Comparison of ENCODE assay signal across 22 cellular contexts in the genomic region with DNA sequence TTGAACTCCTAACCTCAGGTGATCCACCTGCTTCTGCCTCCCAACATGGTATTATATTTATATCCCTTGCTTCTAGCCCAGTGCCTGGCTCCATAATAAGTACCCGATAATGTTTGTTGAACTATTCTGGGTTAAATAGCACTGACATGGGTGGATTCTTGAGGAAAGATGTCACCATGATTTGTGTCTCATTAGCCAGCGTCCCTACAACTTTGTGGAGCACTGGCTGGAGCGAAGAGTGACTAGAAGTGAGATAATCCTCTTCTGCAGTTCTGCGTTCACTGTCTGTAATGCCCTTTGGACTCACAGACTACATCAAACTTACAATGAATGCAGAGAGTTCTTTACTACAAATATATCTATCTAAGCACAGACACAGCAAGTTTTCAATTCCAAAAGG.
"Had no signal": no experiment of that assay in that cellular context is flagged by ENCODE, and none has a peak within 500 bp of the region (broad histone marks: within the 10 kb centered on the region; RNA-seq: fewer than 3 reads in every experiment).

No MANE protein-coding gene starts in this region.

- H3K36me3 ChIP-seq: left ventricle myocardium inferior, ovary, prostate gland, tibial artery had no signal

- H3K27ac Mint-ChIP-seq: activated CD4-positive, alpha-beta T cell treated with anti-CD3 and anti-CD28 coated beads, Interleukin-2, amount 10 ng/mL, durations not matched to agents 7 days and 5 days; activated CD8-positive, alpha-beta T cell treated with anti-CD3 and anti-CD28 coated beads, Interleukin-2, amount 10 ng/mL, durations not matched to agents 7 days and 5 days; activated naive CD4-positive, alpha-beta T cell treated with anti-CD3 and anti-CD28 coated beads, Interleukin-2, amount 50 U/mL, for 24 hours; natural killer cell treated with Interleukin-12 subunit alpha and Interleukin-12 subunit beta and Interleukin-15 and Interleukin-18, amount 100 ng/mL, for 72 hours; stimulated activated naive CD8-positive, alpha-beta T cell treated with anti-CD3 and anti-CD28 coated beads, Interleukin-15, Interleukin-2, amounts not matched to agents 100 ng/mL and 50 ng/mL, for 24 hours; T-helper 17 cell had no signal

- H3K27me3 Mint-ChIP-seq: brain had no signal

- H3K4me1 Mint-ChIP-seq: activated CD4-positive, alpha-beta T cell treated with anti-CD3 and anti-CD28 coated beads, Interleukin-2, amount 10 ng/mL, durations not matched to agents 7 days and 5 days; activated naive CD4-positive, alpha-beta T cell treated with anti-CD3 and anti-CD28 coated beads, Interleukin-2, amount 50 U/mL, for 24 hours had no signal

- H3K9me3 Mint-ChIP-seq: activated CD4-positive, alpha-beta T cell treated with anti-CD3 and anti-CD28 coated beads, Interleukin-2, amount 10 ng/mL, durations not matched to agents 7 days and 5 days; activated naive CD4-positive, alpha-beta T cell treated with anti-CD3 and anti-CD28 coated beads, Interleukin-2, amount 50 U/mL, for 24 hours; natural killer cell treated with Interleukin-12 subunit alpha and Interleukin-12 subunit beta and Interleukin-15 and Interleukin-18, amount 100 ng/mL, for 72 hours; stimulated activated naive CD8-positive, alpha-beta T cell treated with anti-CD3 and anti-CD28 coated beads, Interleukin-15, Interleukin-2, amounts not matched to agents 100 ng/mL and 50 ng/mL, for 24 hours had no signal

- H3K4me3 ChIP-seq: left ventricle myocardium inferior, ovary, prostate gland, tibial artery had no signal

- H3K27me3 ChIP-seq: ovary, tibial artery had no signal

- H3K4me1 ChIP-seq: left ventricle myocardium inferior, prostate gland, tibial artery had no signal

- H3K36me3 Mint-ChIP-seq: activated naive CD4-positive, alpha-beta T cell treated with anti-CD3 and anti-CD28 coated beads, Interleukin-2, amount 50 U/mL, for 24 hours; brain; natural killer cell treated with Interleukin-12 subunit alpha and Interleukin-12 subunit beta and Interleukin-15 and Interleukin-18, amount 100 ng/mL, for 72 hours had no signal

- DNase-seq: activated CD4-positive, alpha-beta T cell treated with anti-CD3 and anti-CD28 coated beads, Interleukin-2, amount 10 ng/mL, durations not matched to agents 7 days and 5 days; activated CD8-positive, alpha-beta T cell treated with anti-CD3 and anti-CD28 coated beads, Interleukin-2, amount 10 ng/mL, durations not matched to agents 7 days and 5 days; activated gamma-delta T cell treated with Interleukin-2 at 50 U/mL for 16 hours; anterior cingulate cortex; dermis blood vessel endothelial cell; effector CD8-positive, alpha-beta T cell; glutamatergic neuron; hippocampal formation; left ventricle myocardium inferior; midbrain; ovary; stimulated activated CD4-positive, alpha-beta T cell treated with anti-CD3 and anti-CD28 coated beads, Interleukin-12 subunit alpha, Interleukin-12 subunit beta, amount 100 ng/mL, for 4 hours; stimulated activated CD4-positive, alpha-beta T cell treated with anti-CD3 and anti-CD28 coated beads, Interleukin-4, amount 100 ng/mL, for 4 hours; substantia nigra; T-helper 17 cell; tibial artery had no signal

- ATAC-seq: activated CD8-positive, alpha-beta T cell treated with anti-CD3 and anti-CD28 coated beads, Interleukin-2, amount 10 ng/mL, durations not matched to agents 7 days and 5 days; esophagus mucosa; natural killer cell treated with Interleukin-12 subunit alpha and Interleukin-12 subunit beta and Interleukin-15 and Interleukin-18, amount 100 ng/mL, for 72 hours; T-helper 17 cell had no signal

- H3K27ac ChIP-seq: left ventricle myocardium inferior, ovary, prostate gland, tibial artery had no signal

- H3K9me3 ChIP-seq: left ventricle myocardium inferior, ovary, prostate gland, tibial artery had no signal

- H3K4me3 Mint-ChIP-seq: activated CD4-positive, alpha-beta T cell treated with anti-CD3 and anti-CD28 coated beads, Interleukin-2, amount 10 ng/mL, durations not matched to agents 7 days and 5 days; activated CD8-positive, alpha-beta T cell treated with anti-CD3 and anti-CD28 coated beads, Interleukin-2, amount 10 ng/mL, durations not matched to agents 7 days and 5 days; activated naive CD4-positive, alpha-beta T cell treated with anti-CD3 and anti-CD28 coated beads, Interleukin-2, amount 50 U/mL, for 24 hours; brain; natural killer cell treated with Interleukin-12 subunit alpha and Interleukin-12 subunit beta and Interleukin-15 and Interleukin-18, amount 100 ng/mL, for 72 hours; stimulated activated naive CD8-positive, alpha-beta T cell treated with anti-CD3 and anti-CD28 coated beads, Interleukin-15, Interleukin-2, amounts not matched to agents 100 ng/mL and 50 ng/mL, for 24 hours; T-helper 17 cell had no signal
